Comparison of ENCODE assay signal across 29 cellular contexts in genomic region chr4:111208970-111209369, GRCh38.
DNase-seq lines count a peak whose midpoint lies in the region; ATAC-seq, FAIRE-seq and TF ChIP-seq lines count a peak whose summit lies in the region.
"Had no signal": no experiment of that assay in that cellular context is flagged by ENCODE, and none has a peak within 500 bp of the region (broad histone marks: within the 10 kb centered on the region; RNA-seq: fewer than 3 reads in every experiment).

No MANE protein-coding gene starts in this region.

- H2BK15ac ChIP-seq in H9 (ENCODE audit: low read depth, low read length): no peak overlapping the region
- H2BK15ac ChIP-seq in H1 (ENCODE audit: low read length): no peak overlapping the region

- H4K91ac ChIP-seq in H9 (ENCODE audit: insufficient read length, low read depth, low read length) (no peak overlapping the region), H1 (replicated peaks; ENCODE audit: insufficient read length, low read length) (no peak overlapping the region)

- no peak overlapping the region for H3K23ac ChIP-seq in H9 (ENCODE audit: insufficient read length, low read depth, low read length)
- no peak overlapping the region for H3K23ac ChIP-seq in H1 (ENCODE audit: insufficient read length)

- no peak for ATAC-seq in GM18868 (IDR thresholded peaks at IDR 0.05; ENCODE audit: unreplicated experiment)
- ATAC-seq: Panc1, T-cell had no signal

- H3K4me3 ChIP-seq in H1 (ENCODE audit: extremely low read depth in 1 of 4, insufficient read depth in 2 of 4, low read depth in 3 of 4, low read length in 4 of 4): peak overlapping the region in 1 of 4 experiments; percentile 24; a peak in 1 of 8 replicates
- H3K4me3 ChIP-seq in iPS-20b (ENCODE audit: low read length): peak overlapping the region; percentile 46; the same call in 1 of the 2 replicates
- no peak overlapping the region for H3K4me3 ChIP-seq in neural progenitor cell
- H3K4me3 ChIP-seq in effector memory CD4-positive, alpha-beta T cell (ENCODE audit: insufficient read depth, low read depth, low read length, poor library complexity, severe bottlenecking): no peak overlapping the region
- H3K4me3 ChIP-seq: BLaER1 had no signal

- no peaks in the 10 kb centered on the region for H3K23me2 ChIP-seq in H9 (ENCODE audit: insufficient read length, low read depth, low read length, poor library complexity, severe bottlenecking)
- no peaks in the 10 kb centered on the region for H3K23me2 ChIP-seq in H1 (ENCODE audit: low read depth, low read length)

- peaks cover 7% of the 10 kb centered on the region; the same call in 1 of the 2 replicates for H3K4me1 ChIP-seq in H9 (ENCODE audit: insufficient read depth, low read length)
- H3K4me1 ChIP-seq in H1 (replicated peaks in 1 of 4; ENCODE audit: control insufficient read depth in 3 of 4, insufficient read depth in 4 of 4, low read length in 3 of 4): peaks cover 2 to 13% (median 9%) of the 10 kb centered on the region in 4 experiments; a peak in 4 of 7 replicates
- peaks cover 23% of the 10 kb centered on the region for H3K4me1 ChIP-seq in iPS-20b (ENCODE audit: insufficient read depth, low read length)
- H3K4me1 ChIP-seq in neural progenitor cell: peaks cover 7% of the 10 kb centered on the region
- no peaks in the 10 kb centered on the region for H3K4me1 ChIP-seq in effector memory CD4-positive, alpha-beta T cell (ENCODE audit: control insufficient read depth, insufficient read depth, low read length, poor library complexity, severe bottlenecking)

- H3K79me1 ChIP-seq in H9 (ENCODE audit: insufficient read depth, low read depth, low read length, poor library complexity, severe bottlenecking) (no peaks in the 10 kb centered on the region), H1 (ENCODE audit: low read depth, low read length) (no peaks in the 10 kb centered on the region)

- peak overlapping the region; percentile 40 for H3K4me2 ChIP-seq in H9 (ENCODE audit: insufficient read depth, insufficient read length, low read length)
- peak overlapping the region; percentile 25 to 56; a peak in 3 of 4 replicates for H3K4me2 ChIP-seq in H1 (ENCODE audit: insufficient read depth in 1 of 2, low read depth in 2 of 2, low read length in 2 of 2)
- no peak overlapping the region for H3K4me2 ChIP-seq in neural progenitor cell
- H3K4me2 ChIP-seq: BLaER1, KMS-11 had no signal

- no peak overlapping the region for H4K8ac ChIP-seq in H9 (replicated peaks; ENCODE audit: insufficient read length, low read depth, low read length)
- H4K8ac ChIP-seq in H1 (ENCODE audit: extremely low read depth, insufficient read depth, low read length): no peak overlapping the region

- H3F3A ChIP-seq in neural progenitor cell (ENCODE audit: low read depth): no peaks in the 10 kb centered on the region

- H2BK12ac ChIP-seq in H9 (ENCODE audit: insufficient read length, low read depth, low read length): no peak overlapping the region
- no peak overlapping the region; the same call in 1 of the 2 replicates for H2BK12ac ChIP-seq in H1 (ENCODE audit: low read depth, low read length)

- H3K4me1 Mint-ChIP-seq in H9 (peaks cover 29 to 33% of the 10 kb centered on the region in 2 experiments), neural progenitor cell (peaks cover 5% of the 10 kb centered on the region)
- H3K4me1 Mint-ChIP-seq: T-cell had no signal

- no peak overlapping the region for H3K9ac ChIP-seq in H9 (ENCODE audit: extremely low read depth, insufficient read length, low read length)
- H3K9ac ChIP-seq in H1 (replicated peaks in 1 of 4; ENCODE audit: extremely low read depth in 1 of 4, low read depth in 3 of 4, low read length in 3 of 4): no peak overlapping the region
- H3K9ac ChIP-seq in iPS-20b (ENCODE audit: low read depth, low read length): no peak overlapping the region
- H3K9ac ChIP-seq in neural progenitor cell: no peak overlapping the region
- H3K9ac ChIP-seq: BLaER1, KMS-11 had no signal

- TF ChIP-seq CTCF in H9 (conservative IDR thresholded peaks at IDR 0.05) (no peak), H1 (IDR thresholded peaks at IDR 0.05; ENCODE audit: control extremely low read depth in 1 of 3, insufficient read depth in 1 of 3, low read depth in 1 of 3, low read length in 3 of 3) (no peak), neural progenitor cell (IDR thresholded peaks at IDR 0.05) (no peak)

- DNase-seq in H9 (no peak), H1 (ENCODE audit: low read depth in 1 of 2, low spot score in 2 of 2) (peak in 1 of 2 experiments; percentile 34), neural progenitor cell (ENCODE audit: low spot score) (peak; percentile 41), SHP77 treated with DMSO at 0.1 percent for 48 hours (lab: John Stamatoyannopoulos, UW) (no peak), SHP77 (lab: John Stamatoyannopoulos, UW) (no peak)
- no peak for DNase-seq in effector memory CD4-positive, alpha-beta T cell
- DNase-seq: CD4-positive, alpha-beta T cell; COR-L47; DMS79 treated with DMSO at 0.1 percent for 48 hours; HCEC 1CT; MM.1S; NCI-H1417 treated with DMSO at 0.1 percent for 48 hours; NCI-H187; NCI-H2081 treated with DMSO at 0.1 percent for 48 hours; NCI-H2171; NCI-H226; NCI-H510A; NCI-H69; T-cell had no signal

- peak overlapping the region; percentile 4 to 35; a peak in 2 of 5 replicates for H3K4me3 Mint-ChIP-seq in H9
- no peak overlapping the region for H3K4me3 Mint-ChIP-seq in neural progenitor cell
- H3K4me3 Mint-ChIP-seq: CD4-positive, alpha-beta T cell; IgD-negative memory B cell; T-cell had no signal

- WGBS in H9 (ENCODE audit: extremely low coverage, insufficient read length, low lambda C conversion rate): no CpG with 5 or more reads among the region's 6 CpGs
- 35% methylated on average over 6 of the region's 6 CpGs; no CpG with 5 or more reads in 1 of the 2 experiments for WGBS in H1 (ENCODE audit: extremely low coverage in 1 of 2, insufficient coverage in 1 of 2, insufficient read length in 1 of 2, insufficient replicate concordance in 2 of 2, low coverage in 1 of 2, low lambda C conversion rate in 2 of 2, missing lambda C conversion rate in 1 of 2), 2 experiments

- no peak overlapping the region for H3T11ph ChIP-seq in H9 (ENCODE audit: low read length)

- H3K79me2 ChIP-seq in H9 (ENCODE audit: insufficient read depth, low read length) (no peaks in the 10 kb centered on the region), H1 (ENCODE audit: control insufficient read depth in 1 of 2, insufficient read depth in 2 of 2, low read length in 2 of 2) (no peaks in the 10 kb centered on the region), neural progenitor cell (ENCODE audit: low read depth) (no peaks in the 10 kb centered on the region)

- H3K27ac Mint-ChIP-seq in H9 (peak overlapping the region; percentile 28 to 94 (median 34); a peak in 3 of 7 replicates), neural progenitor cell (no peak overlapping the region)
- H3K27ac Mint-ChIP-seq: CD4-positive, alpha-beta T cell; T-cell had no signal

- TF ChIP-seq EP300 in H1 (IDR thresholded peaks at IDR 0.05; ENCODE audit: borderline replicate concordance in 1 of 2, low read depth in 2 of 2, low read length in 2 of 2): peak in 1 of 2 experiments; percentile 64; a peak in 1 of 3 replicates

- H3K9me3 ChIP-seq in H9 (ENCODE audit: control insufficient read depth, low read depth, low read length): no peaks in the 10 kb centered on the region
- H3K9me3 ChIP-seq in H1 (ENCODE audit: insufficient read depth in 2 of 2, low read depth in 1 of 2, low read length in 1 of 2): no peaks in the 10 kb centered on the region
- H3K9me3 ChIP-seq in iPS-20b (ENCODE audit: insufficient read depth, low read depth, low read length): no peaks in the 10 kb centered on the region
- no peaks in the 10 kb centered on the region for H3K9me3 ChIP-seq in neural progenitor cell (ENCODE audit: low read depth)
- H3K9me3 ChIP-seq in effector memory CD4-positive, alpha-beta T cell (ENCODE audit: control insufficient read depth, low read length): no peaks in the 10 kb centered on the region
- H3K9me3 ChIP-seq: BLaER1 had no signal

- H4K5ac ChIP-seq in H9 (ENCODE audit: insufficient read length, low read depth, low read length) (no peak overlapping the region), H1 (ENCODE audit: insufficient read length, low read depth, low read length) (no peak overlapping the region)

- no peaks in the 10 kb centered on the region for H4K20me1 ChIP-seq in H9 (ENCODE audit: control insufficient read depth, insufficient read depth, insufficient read length)
- no peaks in the 10 kb centered on the region for H4K20me1 ChIP-seq in H1 (replicated peaks in 1 of 2; ENCODE audit: control insufficient read depth in 1 of 2, insufficient read depth in 2 of 2, low read length in 2 of 2)
- no peaks in the 10 kb centered on the region for H4K20me1 ChIP-seq in neural progenitor cell (ENCODE audit: low read depth)
- H4K20me1 ChIP-seq: BLaER1 had no signal

- H3K9me3 Mint-ChIP-seq in H9 (no peaks in the 10 kb centered on the region; a peak in 1 of 5 replicates), neural progenitor cell (no peaks in the 10 kb centered on the region)
- H3K9me3 Mint-ChIP-seq: CD4-positive, alpha-beta T cell; IgD-negative memory B cell had no signal

- no peak overlapping the region for H2BK5ac ChIP-seq in H9 (ENCODE audit: insufficient read length, low read length)
- H2BK5ac ChIP-seq in H1 (ENCODE audit: low read depth, low read length): peak overlapping the region; percentile 55; the same call in 1 of the 2 replicates

- CTCF ChIA-PET in H1 (lab: Charles Lee; ENCODE audit: partially characterized antibody): interaction anchor here (1.0 kb wide), 1 partner anchor 582 kb away, joined by 3 read pairs; no protein-coding TSS in a partner anchor

- TF ChIP-seq POLR2A in H1 (IDR thresholded peaks at IDR 0.05; ENCODE audit: control extremely low read depth in 1 of 2, low read depth in 2 of 2, low read length in 2 of 2): no peak

- H2BK120ac ChIP-seq in H9 (ENCODE audit: low read depth, low read length, poor library complexity, severe bottlenecking) (no peak overlapping the region), H1 (replicated peaks; ENCODE audit: low read depth, low read length) (no peak overlapping the region)

- H2AK5ac ChIP-seq in H9 (ENCODE audit: insufficient read length, low read length) (no peak overlapping the region), H1 (ENCODE audit: low read depth, low read length) (no peak overlapping the region)

- no peak for TF ChIP-seq RAD21 in H1 (IDR thresholded peaks at IDR 0.05 in 1 of 2, conservative IDR thresholded peaks at IDR 0.05 in 1 of 2; ENCODE audit: low read depth in 2 of 2, low read length in 2 of 2)

- no peak overlapping the region for H3K27ac ChIP-seq in H9 (ENCODE audit: insufficient read length, low read depth, low read length)
- H3K27ac ChIP-seq in H1 (ENCODE audit: low read depth, low read length): no peak overlapping the region
- no peak overlapping the region for H3K27ac ChIP-seq in iPS-20b (ENCODE audit: low read length)
- no peak overlapping the region for H3K27ac ChIP-seq in neural progenitor cell
- H3K27ac ChIP-seq in effector memory CD4-positive, alpha-beta T cell (ENCODE audit: insufficient read depth, low read length, poor library complexity, severe bottlenecking): no peak overlapping the region
- H3K27ac ChIP-seq: BLaER1, KMS-11, RWPE1 had no signal

- no peak overlapping the region for H2AFZ ChIP-seq in H9 (ENCODE audit: low read length)
- no peak overlapping the region for H2AFZ ChIP-seq in H1 (ENCODE audit: low read length)
- H2AFZ ChIP-seq in neural progenitor cell (replicated peaks): no peak overlapping the region

- peak; percentile 90 for FAIRE-seq in H1 (lab: Jason Lieb, UNC)
- FAIRE-seq: A204.1, GM12892, GM19239 had no signal

- H3K36me3 Mint-ChIP-seq in H9 (ENCODE audit: insufficient read depth in 1 of 3, low read depth in 3 of 3) (no peaks in the 10 kb centered on the region), neural progenitor cell (no peaks in the 10 kb centered on the region)
- H3K36me3 Mint-ChIP-seq: T-cell had no signal

- H3K18ac ChIP-seq in H9 (ENCODE audit: insufficient read length, low read depth, low read length) (no peak overlapping the region), H1 (ENCODE audit: extremely low read depth, low read length) (no peak overlapping the region)

- no peak overlapping the region for H2BK20ac ChIP-seq in H9 (ENCODE audit: low read depth, low read length, poor library complexity, severe bottlenecking)
- H2BK20ac ChIP-seq in H1 (ENCODE audit: low read length): no peak overlapping the region

- POLR2A ChIA-PET in H1 (lab: Charles Lee; ENCODE audit: partially characterized antibody): no interaction called here

- H3K4ac ChIP-seq in H9 (ENCODE audit: low read depth, low read length) (no peak overlapping the region), H1 (replicated peaks; ENCODE audit: insufficient read length, low read depth, low read length) (no peak overlapping the region)

- H3K27me3 ChIP-seq in H9 (ENCODE audit: insufficient read depth, low read length) (no peaks in the 10 kb centered on the region), H1 (replicated peaks in 1 of 4; ENCODE audit: control insufficient read depth in 3 of 4, extremely low read depth in 1 of 4, insufficient read depth in 3 of 4, low read length in 3 of 4) (no peaks in the 10 kb centered on the region), iPS-20b (ENCODE audit: insufficient read depth, low read length) (no peaks in the 10 kb centered on the region), neural progenitor cell (no peaks in the 10 kb centered on the region)
- no peaks in the 10 kb centered on the region for H3K27me3 ChIP-seq in effector memory CD4-positive, alpha-beta T cell (replicated peaks; ENCODE audit: control insufficient read depth, insufficient read depth, low read length, poor library complexity, severe bottlenecking)
- H3K27me3 ChIP-seq: BLaER1 had no signal

- H3K27me3 Mint-ChIP-seq in H9 (ENCODE audit: low read depth): no peaks in the 10 kb centered on the region
- no peaks in the 10 kb centered on the region for H3K27me3 Mint-ChIP-seq in neural progenitor cell (ENCODE audit: insufficient read depth, low read depth)
- H3K27me3 Mint-ChIP-seq: CD4-positive, alpha-beta T cell; IgD-negative memory B cell; T-cell had no signal

- H3K14ac ChIP-seq in H9 (ENCODE audit: insufficient read depth, low read length): no peak overlapping the region
- H3K14ac ChIP-seq in H1 (ENCODE audit: insufficient read length): no peak overlapping the region

- H3K36me3 ChIP-seq in H1 (ENCODE audit: control insufficient read depth in 2 of 4, insufficient read depth in 4 of 4, low read length in 3 of 4): no peaks in the 10 kb centered on the region
- no peaks in the 10 kb centered on the region for H3K36me3 ChIP-seq in iPS-20b (ENCODE audit: insufficient read depth, low read depth, low read length)
- no peaks in the 10 kb centered on the region for H3K36me3 ChIP-seq in neural progenitor cell
- no peaks in the 10 kb centered on the region for H3K36me3 ChIP-seq in effector memory CD4-positive, alpha-beta T cell (ENCODE audit: control insufficient read depth, insufficient read depth, low read length)
- H3K36me3 ChIP-seq: BLaER1 had no signal

- no peak overlapping the region for H3K56ac ChIP-seq in H9 (ENCODE audit: insufficient read length, low read depth, low read length)
- H3K56ac ChIP-seq in H1 (replicated peaks; ENCODE audit: insufficient read length, low read depth, low read length): no peak overlapping the region
